Comparison of ENCODE assay signal across 21 cellular contexts in genomic region chr7:117630907-117631564, GRCh38.
DNase-seq lines count a peak whose midpoint lies in the region; ATAC-seq and TF ChIP-seq lines count a peak whose summit lies in the region.
"Had no signal": no experiment of that assay in that cellular context is flagged by ENCODE, and none has a peak within 500 bp of the region (broad histone marks: within the 10 kb centered on the region; RNA-seq: fewer than 3 reads in every experiment).

No MANE protein-coding gene starts in this region.

- TF ChIP-seq CTCF in Calu3 (IDR thresholded peaks at IDR 0.05; ENCODE audit: unreplicated experiment), result no peak
- TF ChIP-seq CTCF in WTC11 (IDR thresholded peaks at IDR 0.05), result no peak
- no peak for TF ChIP-seq CTCF in vagina (IDR thresholded peaks at IDR 0.05)

- no peaks in the 10 kb centered on the region for H3K27me3 Mint-ChIP-seq in Calu3 (ENCODE audit: unreplicated experiment)
- no peaks in the 10 kb centered on the region for H3K27me3 Mint-ChIP-seq in WTC11 (ENCODE audit: low read depth)
- H3K27me3 Mint-ChIP-seq: CD4-positive, CD25-positive, alpha-beta regulatory T cell had no signal

- H3K79me1 ChIP-seq in mesendoderm (ENCODE audit: low read length), result no peaks in the 10 kb centered on the region

- H3K18ac ChIP-seq in mesendoderm (ENCODE audit: low read length), result peak overlapping the region; percentile 25

- H3K9ac ChIP-seq in mesendoderm (ENCODE audit: low read length), result no peak overlapping the region
- H3K9ac ChIP-seq in GM23248, result no peak overlapping the region

- no peak overlapping the region for H2BK15ac ChIP-seq in mesendoderm (replicated peaks; ENCODE audit: low read depth)

- intact Hi-C loops in Calu3 (cut with micrococcal nuclease; ENCODE audit: unreplicated experiment) (no loop called here), vagina (cut with DNase I) (no loop called here)

- H3K27me3 ChIP-seq in H7 (ENCODE audit: control insufficient read depth, insufficient read depth, low read length) (no peaks in the 10 kb centered on the region), mesendoderm (ENCODE audit: insufficient read depth, low read length, poor library complexity) (no peaks in the 10 kb centered on the region), vagina (no peaks in the 10 kb centered on the region), GM23248 (replicated peaks; ENCODE audit: insufficient read depth) (no peaks in the 10 kb centered on the region)
- H3K27me3 ChIP-seq: BE2C had no signal

- no peak overlapping the region for H2BK120ac ChIP-seq in mesendoderm (ENCODE audit: low read depth, low read length)

- no peak overlapping the region for H4K8ac ChIP-seq in mesendoderm (ENCODE audit: low read depth, low read length)

- H4K5ac ChIP-seq in mesendoderm (ENCODE audit: low read length), result no peak overlapping the region

- no peak overlapping the region for H3K56ac ChIP-seq in mesendoderm (ENCODE audit: low read length)

- no peak overlapping the region for H3K4me3 Mint-ChIP-seq in Calu3 (ENCODE audit: low read depth, unreplicated experiment)
- H3K4me3 Mint-ChIP-seq in WTC11, result no peak overlapping the region
- H3K4me3 Mint-ChIP-seq: CD4-positive, CD25-positive, alpha-beta regulatory T cell had no signal

- no TSS peak for BruUV-seq in Calu3 (replicated peaks; lab: Mats Ljungman, UMichigan)

- H2AFZ ChIP-seq in GM23248, result no peak overlapping the region

- no peaks in the 10 kb centered on the region for H3K36me3 ChIP-seq in H7 (replicated peaks; ENCODE audit: control insufficient read depth, insufficient read depth, low read length)
- H3K36me3 ChIP-seq in mesendoderm (ENCODE audit: control insufficient read depth, insufficient read depth, low read length), result no peaks in the 10 kb centered on the region
- no peaks in the 10 kb centered on the region for H3K36me3 ChIP-seq in vagina
- H3K36me3 ChIP-seq in GM23248 (ENCODE audit: low read depth), result no peaks in the 10 kb centered on the region
- H3K36me3 ChIP-seq: BE2C had no signal

- H3K4me3 ChIP-seq in H7 (ENCODE audit: insufficient read depth, low read depth, low read length), result no peak overlapping the region
- no peak overlapping the region for H3K4me3 ChIP-seq in mesendoderm (ENCODE audit: low read length)
- no peak overlapping the region for H3K4me3 ChIP-seq in vagina
- no peak overlapping the region for H3K4me3 ChIP-seq in GM23248

- H3K4me1 ChIP-seq in mesendoderm (ENCODE audit: control insufficient read depth, low read depth, low read length) (no peaks in the 10 kb centered on the region), vagina (no peaks in the 10 kb centered on the region), GM23248 (ENCODE audit: insufficient read depth) (no peaks in the 10 kb centered on the region)
- H3K4me1 ChIP-seq: BE2C had no signal

- no peaks in the 10 kb centered on the region for H3K9me3 Mint-ChIP-seq in Calu3 (ENCODE audit: low read depth, unreplicated experiment)
- H3K9me3 Mint-ChIP-seq in WTC11, result peaks cover 31% of the 10 kb centered on the region

- H3K27ac Mint-ChIP-seq in Calu3 (ENCODE audit: unreplicated experiment) (peak overlapping the region; percentile 80), WTC11 (peak overlapping the region; percentile 96)
- H3K27ac Mint-ChIP-seq: CD4-positive, CD25-positive, alpha-beta regulatory T cell had no signal

- H3K9me3 ChIP-seq in vagina (no peaks in the 10 kb centered on the region), GM23248 (ENCODE audit: low read depth) (no peaks in the 10 kb centered on the region)
- H3K9me3 ChIP-seq: BE2C had no signal

- DNase-seq in Calu3 (no peak), H7 (peak; percentile 1), WTC11 (ENCODE audit: low spot score) (no peak), mesendoderm (no peak), occipital lobe (lab: John Stamatoyannopoulos, UW) (no peak), vagina (ENCODE audit: extremely low spot score in 2 of 2) (no peak), GM23248 (no peak), hypothalamus (lab: John Stamatoyannopoulos, UW) (no peak)
- DNase-seq: BE2C; CD4-positive, CD25-positive, alpha-beta regulatory T cell; COR-L47; GF-D8; NCI-H1048; NCI-H1436; NCI-H1930; NCI-H526; PC-3; RPMI8226; SIG-M5 had no signal

- no CpG with 5 or more reads among the region's 1 CpG for WGBS in mesendoderm (ENCODE audit: extremely low coverage, insufficient coverage, low lambda C conversion rate)
- WGBS in GM23248 (ENCODE audit: low coverage in 1 of 2, low lambda C conversion rate in 2 of 2, missing lambda C conversion rate in 2 of 2), 2 experiments, result 12 to 20% methylated on average over 1 of the region's 1 CpG

- H3K4me1 Mint-ChIP-seq in Calu3 (ENCODE audit: low read depth, unreplicated experiment) (peaks cover 39% of the 10 kb centered on the region), WTC11 (peaks cover 34% of the 10 kb centered on the region)
- H3K4me1 Mint-ChIP-seq: CD4-positive, CD25-positive, alpha-beta regulatory T cell had no signal

- no peak overlapping the region for H3K4ac ChIP-seq in mesendoderm (ENCODE audit: low read depth, low read length)

- no peak for TF ChIP-seq POLR2A in vagina (IDR thresholded peaks at IDR 0.05)

- H3K36me3 Mint-ChIP-seq in Calu3 (ENCODE audit: insufficient read depth, unreplicated experiment) (peaks cover 80% of the 10 kb centered on the region), WTC11 (peaks cover 33% of the 10 kb centered on the region)
- H3K36me3 Mint-ChIP-seq: CD4-positive, CD25-positive, alpha-beta regulatory T cell had no signal

- no peaks in the 10 kb centered on the region for H4K20me1 ChIP-seq in GM23248 (ENCODE audit: insufficient read depth)

- H3K4me2 ChIP-seq in mesendoderm (ENCODE audit: low read length), result no peak overlapping the region
- H3K4me2 ChIP-seq in GM23248 (ENCODE audit: unreplicated experiment), result no peak overlapping the region

- in situ Hi-C loops in GM23248 (cut with MboI), result no loop called here

- no peak overlapping the region for H3K27ac ChIP-seq in mesendoderm (ENCODE audit: low read depth, low read length)
- H3K27ac ChIP-seq in vagina, result no peak overlapping the region
- H3K27ac ChIP-seq in GM23248, result no peak overlapping the region

- no peaks in the 10 kb centered on the region for H3F3A ChIP-seq in GM23248 (ENCODE audit: insufficient read depth)

- POLR2A ChIA-PET in WTC11 (lab: Charles Lee), result no interaction called here

- H2AK5ac ChIP-seq in mesendoderm (ENCODE audit: low read length), result no peak overlapping the region

- peak; percentile 72 for ATAC-seq in WTC11
- ATAC-seq: HCT116, HepG2, PC-3 had no signal

- H3K23ac ChIP-seq in mesendoderm (ENCODE audit: low read length), result no peak overlapping the region

- H2BK5ac ChIP-seq in mesendoderm (ENCODE audit: low read length), result no peak overlapping the region

- no peaks in the 10 kb centered on the region for H3K9me2 ChIP-seq in GM23248 (ENCODE audit: insufficient read depth)

- H3K79me2 ChIP-seq in mesendoderm (ENCODE audit: control insufficient read depth, insufficient read depth, low read length) (no peaks in the 10 kb centered on the region), GM23248 (ENCODE audit: insufficient read depth) (no peaks in the 10 kb centered on the region)

- CTCF ChIA-PET in Calu3 (lab: Charles Lee) (no interaction called here), WTC11 (lab: Charles Lee) (interaction anchor here (1.0 kb wide), 1 partner anchor 230 kb away, joined by 3 read pairs; no protein-coding TSS in a partner anchor)

TF ChIP-seq in WTC11, 78 proteins besides CTCF, POLR2A, EP300 and RAD21:
- TF ChIP-seq ZNF416 (CRISPR knock-in tag; IDR thresholded peaks at IDR 0.05), result no peak
- no peak for TF ChIP-seq MYBL2 (CRISPR knock-in tag; IDR thresholded peaks at IDR 0.05)
- TF ChIP-seq GTF2I (CRISPR knock-in tag; conservative IDR thresholded peaks at IDR 0.05), result 0 out of 2 replicates have a peak, but pooled peaks have one; percentile 8
- TF ChIP-seq E2F4 (CRISPR knock-in tag; IDR thresholded peaks at IDR 0.05; ENCODE audit: borderline replicate concordance, low read depth), result no peak
- TF ChIP-seq ATF3 (CRISPR knock-in tag; conservative IDR thresholded peaks at IDR 0.05), result no peak
- no peak for TF ChIP-seq PREB (CRISPR knock-in tag; IDR thresholded peaks at IDR 0.05; ENCODE audit: borderline replicate concordance)
- peak; percentile 92; the same call in 1 of the 2 replicates for TF ChIP-seq ZNF121 (CRISPR knock-in tag; IDR thresholded peaks at IDR 0.05)
- no peak for TF ChIP-seq NR2C2 (CRISPR knock-in tag; IDR thresholded peaks at IDR 0.05)
TF ChIP-seq in WTC11: peak in this region for 2.
